8 cellular contexts compared by ENCODE assay signal in genomic region chr1:11037740-11038182, GRCh38. TPM values are rescaled to one million over a fixed set of nuclear protein-coding genes. Genes with fewer than 3 reads are reported as not detected.
DNase-seq lines count a peak whose midpoint lies in the region; ATAC-seq and TF ChIP-seq lines count a peak whose summit lies in the region.

No MANE protein-coding gene starts in this region.

- intact Hi-C loops in ascending aorta (cut with DNase I) (loop anchor here (1.0 to 10.0 kb wide), 3 partner anchors 23 to 605 kb away; partner anchors contain the start of gene SRM), right cardiac atrium (cut with DNase I) (loop anchor here in 2 of 4 donors (2.0 to 5.0 kb wide), 2 partner anchors 605 kb away; no protein-coding TSS in a partner anchor), sciatic nerve (cut with DNase I) (loop anchor here (5.0 kb wide), 1 partner anchor 605 kb away; no protein-coding TSS in a partner anchor)

- H3K9me3 ChIP-seq in ascending aorta = no peaks in the 10 kb centered on the region
- no peaks in the 10 kb centered on the region for H3K9me3 ChIP-seq in right cardiac atrium (ENCODE audit: control insufficient read depth, low read length)

- peak; percentile 56 for ATAC-seq in GM21529 (IDR thresholded peaks at IDR 0.05; ENCODE audit: unreplicated experiment)
- ATAC-seq in right cardiac atrium = peak; percentile 90 to 94
- ATAC-seq in sciatic nerve = peak; percentile 96
- no peak for ATAC-seq in GM19328 (IDR thresholded peaks at IDR 0.05; ENCODE audit: unreplicated experiment)

- peak; percentile 77 to 79 for DNase-seq in AML-193 (lab: John Stamatoyannopoulos, UW)
- peak; percentile 57 for DNase-seq in NCI-H187 treated with DMSO at 0.1 percent for 48 hours (lab: John Stamatoyannopoulos, UW)
- DNase-seq in T-helper 22 cell (ENCODE audit: low read depth) = peak; percentile 63
- DNase-seq in ascending aorta (ENCODE audit: low spot score in 2 of 2) = peak; percentile 37 to 93
- peak; percentile 86 to 94 (median 93) for DNase-seq in right cardiac atrium
- peak; percentile 95 for DNase-seq in sciatic nerve (ENCODE audit: low spot score)

- H3K4me3 ChIP-seq in ascending aorta (no peak overlapping the region), right cardiac atrium (ENCODE audit: low read length) (no peak overlapping the region)

- H3K36me3 ChIP-seq in ascending aorta = no peaks in the 10 kb centered on the region

- WGBS in right cardiac atrium = under 1% methylated on average over 8 of the region's 8 CpGs

- peaks cover 0 to 4% of the 10 kb centered on the region in 2 donors for H3K4me1 ChIP-seq in ascending aorta
- H3K4me1 ChIP-seq in right cardiac atrium (ENCODE audit: control insufficient read depth, insufficient read depth, low read length) = no peaks in the 10 kb centered on the region

- H3K27me3 ChIP-seq in ascending aorta = no peaks in the 10 kb centered on the region
- H3K27me3 ChIP-seq in right cardiac atrium (ENCODE audit: control insufficient read depth, insufficient read depth) = no peaks in the 10 kb centered on the region

- TF ChIP-seq CTCF in ascending aorta (IDR thresholded peaks at IDR 0.05) = peak; percentile 92 to 97 (median 95)

- H3K27ac ChIP-seq in ascending aorta = no peak overlapping the region
- H3K27ac ChIP-seq in right cardiac atrium (ENCODE audit: low read length) = no peak overlapping the region

RNA-seq across cellular contexts. Expression of gene MASP2, which starts 9.3 kb away (rescaled TPM):
- total RNA-seq in ascending aorta (not detected), right cardiac atrium (not detected), sciatic nerve (not detected)
- not detected for polyA plus RNA-seq in right cardiac atrium

RNA-seq across cellular contexts. Expression of gene SRM, which starts 22.1 kb away (rescaled TPM):
- total RNA-seq in ascending aorta (175 TPM), right cardiac atrium (10 to 100 TPM; 43.6 to 72.6 (median 65.2) TPM), sciatic nerve (75.3 TPM)
- polyA plus RNA-seq in right cardiac atrium = 61.6 TPM

RNA-seq across cellular contexts. Expression of gene TARDBP, which starts 25.3 kb away (rescaled TPM):
- total RNA-seq in ascending aorta (83.5 TPM), right cardiac atrium (100 to 1,000 TPM in 2 of 4 donors, 10 to 100 TPM in 2; 78.7 to 137 (median 109) TPM), sciatic nerve (165 TPM)
- 113 TPM for polyA plus RNA-seq in right cardiac atrium
